11 cellular contexts compared by ENCODE assay signal in the genomic region with DNA sequence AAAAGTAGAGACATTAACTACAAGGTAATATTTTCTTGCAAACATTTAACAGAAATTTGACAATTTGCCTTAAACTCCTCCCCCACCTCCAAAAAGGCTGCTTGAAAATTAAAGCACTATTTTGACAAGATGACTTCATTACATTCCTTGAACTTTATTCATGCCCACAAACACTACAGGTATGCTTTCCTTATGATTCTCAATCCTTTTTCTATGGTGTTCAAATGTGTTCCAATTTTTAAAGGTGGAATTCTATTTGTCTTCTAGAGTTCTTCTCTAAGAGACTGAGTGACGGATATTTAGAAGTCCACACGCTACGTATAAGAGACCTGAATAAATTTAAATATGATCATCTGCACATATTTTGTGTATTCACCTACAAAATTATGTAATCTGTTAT.
A peak's percentile ranks its signal among the peaks of the same experiment; 100 is the strongest.
DNase-seq lines count a peak whose midpoint lies in the region; ATAC-seq and TF ChIP-seq lines count a peak whose summit lies in the region.
"Had no signal": no experiment of that assay in that cellular context is flagged by ENCODE, and none has a peak within 500 bp of the region (broad histone marks: within the 10 kb centered on the region; RNA-seq: fewer than 3 reads in every experiment).

No MANE protein-coding gene starts in this region.

- no peaks in the 10 kb centered on the region for H3K9me3 ChIP-seq in RWPE2 (ENCODE audit: severe bottlenecking)
- no peaks in the 10 kb centered on the region for H3K9me3 ChIP-seq in skeletal muscle satellite cell (replicated peaks; ENCODE audit: low read length)
- H3K9me3 ChIP-seq in esophagus muscularis mucosa, result no peaks in the 10 kb centered on the region

- H3K27ac ChIP-seq in RWPE2 (ENCODE audit: poor library complexity, severe bottlenecking), result peak overlapping the region; percentile 89
- H3K27ac ChIP-seq in foreskin keratinocyte, result peak overlapping the region; percentile 11
- no peak overlapping the region for H3K27ac ChIP-seq in esophagus muscularis mucosa (replicated peaks in 1 of 4)
- H3K27ac ChIP-seq: WERI-Rb-1 had no signal

- ATAC-seq in RWPE2 (ENCODE audit: low read depth), result peak; percentile 89
- peak; percentile 40 for ATAC-seq in foreskin keratinocyte
- no peak for ATAC-seq in left lobe of liver
- ATAC-seq: HepG2 had no signal

- H3K9ac ChIP-seq in skeletal muscle satellite cell (ENCODE audit: low read depth, low read length), result no peak overlapping the region

- H3K4me1 ChIP-seq in RWPE2 (ENCODE audit: insufficient read depth, poor library complexity, severe bottlenecking) (peaks cover 26% of the 10 kb centered on the region), foreskin keratinocyte (peaks cover 24% of the 10 kb centered on the region), skeletal muscle satellite cell (ENCODE audit: control insufficient read depth, insufficient read depth, low read length) (peaks cover 19% of the 10 kb centered on the region), esophagus muscularis mucosa (peaks cover 0 to 34% (median 18%) of the 10 kb centered on the region in 4 donors)

- H3K4me3 ChIP-seq in RWPE2 (ENCODE audit: severe bottlenecking) (no peak overlapping the region), skeletal muscle satellite cell (ENCODE audit: low read length) (no peak overlapping the region), esophagus muscularis mucosa (no peak overlapping the region)

- 84% methylated on average over 3 of the region's 3 CpGs for WGBS in esophagus muscularis mucosa

- DNase-seq in HCEC 1CT (peak; percentile 28), RWPE2 (ENCODE audit: low spot score) (no peak), foreskin keratinocyte (peak; percentile 56 to 76), nucleus accumbens (lab: John Stamatoyannopoulos, UW) (no peak), esophagus muscularis mucosa (ENCODE audit: extremely low spot score) (no peak), left lobe of liver (ENCODE audit: low spot score) (no peak)
- DNase-seq: activated T-cell treated with anti-CD3 and anti-CD28 coated beads, Interleukin-2, amount 50 U/mL, for 48 hours; SHP77; WERI-Rb-1 had no signal

- no peak for TF ChIP-seq EP300 in esophagus muscularis mucosa (IDR thresholded peaks at IDR 0.05)

- intact Hi-C loops in esophagus muscularis mucosa (cut with DNase I), result no loop called here

- H3K27me3 ChIP-seq in RWPE2 (ENCODE audit: insufficient read depth, poor library complexity, severe bottlenecking) (no peaks in the 10 kb centered on the region), foreskin keratinocyte (no peaks in the 10 kb centered on the region), skeletal muscle satellite cell (ENCODE audit: control insufficient read depth, insufficient read depth, low read length) (no peaks in the 10 kb centered on the region), esophagus muscularis mucosa (no peaks in the 10 kb centered on the region)

- H3K36me3 ChIP-seq in RWPE2 (ENCODE audit: low read depth) (peaks cover 13% of the 10 kb centered on the region), skeletal muscle satellite cell (ENCODE audit: insufficient read depth, low read length) (no peaks in the 10 kb centered on the region), esophagus muscularis mucosa (no peaks in the 10 kb centered on the region)

- no peak for TF ChIP-seq POLR2A in esophagus muscularis mucosa (IDR thresholded peaks at IDR 0.05; ENCODE audit: low read depth)

- H3K4me2 ChIP-seq in skeletal muscle satellite cell (ENCODE audit: low read length), result peak overlapping the region; percentile 11

- TF ChIP-seq CTCF in RWPE2 (IDR thresholded peaks at IDR 0.05; ENCODE audit: poor library complexity, severe bottlenecking) (no peak), foreskin keratinocyte (conservative IDR thresholded peaks at IDR 0.05) (no peak), esophagus muscularis mucosa (IDR thresholded peaks at IDR 0.05) (no peak)

Comparison
In these comparisons a context has a peak if more than half of its experiments do, and no peak if none do; other contexts are left out.
1. DNase-seq: peak in HCEC 1CT (single experiment) and foreskin keratinocyte (2 of 2); none in RWPE2 (single experiment), nucleus accumbens (0 of 56), esophagus muscularis mucosa (single experiment) and left lobe of liver (single experiment).
2. H3K27ac ChIP-seq: peak in RWPE2 (single experiment) and foreskin keratinocyte (single experiment); none in esophagus muscularis mucosa (0 of 4).